1 cellular context compared by ENCODE assay signal in genomic region chr7:92253251-92253650, GRCh38.
TF ChIP-seq lines count a peak whose summit lies in the region.

No MANE protein-coding gene starts in this region.

TF ChIP-seq in GM23338, 12 proteins besides CTCF, POLR2A, EP300 and RAD21 (continued from another document):
- TF ChIP-seq ZNF462 (CRISPR knock-in tag; IDR thresholded peaks at IDR 0.05) (no peak), ZNF114 (CRISPR knock-in tag; IDR thresholded peaks at IDR 0.05) (no peak), ZNF331 (CRISPR knock-in tag; IDR thresholded peaks at IDR 0.05; ENCODE audit: low read depth) (no peak), NANOG (IDR thresholded peaks at IDR 0.05; ENCODE audit: borderline replicate concordance) (no peak), POLR2AphosphoS5 (IDR thresholded peaks at IDR 0.05; ENCODE audit: low read depth) (no peak)
